18 cellular contexts compared by ENCODE assay signal in genomic region chr14:91365552-91365951, GRCh38. TPM values are rescaled to one million over a fixed set of nuclear protein-coding genes. Genes with fewer than 3 reads are reported as not detected.
DNase-seq lines count a peak whose midpoint lies in the region; ATAC-seq, FAIRE-seq and TF ChIP-seq lines count a peak whose summit lies in the region.
"Had no signal": no experiment of that assay in that cellular context is flagged by ENCODE, and none has a peak within 500 bp of the region (broad histone marks: within the 10 kb centered on the region; RNA-seq: fewer than 3 reads in every experiment).

No MANE protein-coding gene starts in this region.

- ATAC-seq in CD4-positive, alpha-beta T cell (ENCODE audit: poor library complexity), result no peak
- ATAC-seq in WTC11, result no peak
- no peak for ATAC-seq in naive B cell (ENCODE audit: low read depth in 2 of 2)
- ATAC-seq: heart left ventricle, mucosa of descending colon, Right ventricle myocardium inferior had no signal

- H3K4me1 Mint-ChIP-seq in CD4-positive, alpha-beta T cell (ENCODE audit: low read depth), result peaks cover 86% of the 10 kb centered on the region
- H3K4me1 Mint-ChIP-seq in WTC11 (peaks cover 65% of the 10 kb centered on the region), naive B cell (peaks cover 47 to 95% (median 74%) of the 10 kb centered on the region in 3 donors)

- peak overlapping the region; percentile 96 for H3K27ac Mint-ChIP-seq in CD4-positive, alpha-beta T cell
- H3K27ac Mint-ChIP-seq in WTC11 (0 out of 2 replicates have a peak overlapping the region, but pooled peaks have one; percentile 1), naive B cell (peak overlapping the region; percentile 95 to 100 (median 99))

- H3K4me3 ChIP-seq in small intestine (ENCODE audit: low read depth in 1 of 2, low read length in 2 of 2), result no peak overlapping the region
- H3K4me3 ChIP-seq: esophagus muscularis mucosa, heart left ventricle, mucosa of descending colon, testis had no signal

- no peak overlapping the region for H3K4me3 Mint-ChIP-seq in CD4-positive, alpha-beta T cell
- H3K4me3 Mint-ChIP-seq in WTC11 (no peak overlapping the region), naive B cell (peak overlapping the region in 6 of 8 donors; percentile 6 to 60 (median 18))

- DNase-seq in CD4-positive, alpha-beta T cell, result no peak
- DNase-seq in GM18507 (ENCODE audit: extremely low spot score, insufficient read length, low read depth) (no peak), WTC11 (ENCODE audit: low spot score) (no peak), naive B cell (no peak), NCI-H2227 (lab: John Stamatoyannopoulos, UW; ENCODE audit: unreplicated experiment) (no peak), small intestine (no peak), DMS114 treated with DMSO at 0.1 percent for 48 hours (lab: John Stamatoyannopoulos, UW; ENCODE audit: unreplicated experiment) (no peak)
- DNase-seq: anterior cingulate cortex; cortex of kidney; heart left ventricle; NCI-H2029 treated with DMSO at 0.1 percent for 48 hours; NCI-H82; stimulated activated CD4-positive, alpha-beta T cell treated with anti-CD3 and anti-CD28 coated beads, Interleukin-15, amount 100 ng/mL, for 24 hours; testis had no signal

- H3K27me3 Mint-ChIP-seq in CD4-positive, alpha-beta T cell, result no peaks in the 10 kb centered on the region
- no peaks in the 10 kb centered on the region for H3K27me3 Mint-ChIP-seq in WTC11 (ENCODE audit: low read depth)
- H3K27me3 Mint-ChIP-seq in naive B cell, result no peaks in the 10 kb centered on the region

- intact Hi-C loops in CD4-positive, alpha-beta T cell (cut with DNase I, micrococcal nuclease), result no loop called here

- no peak for TF ChIP-seq CTCF in CD4-positive, alpha-beta T cell (IDR thresholded peaks at IDR 0.05)
- TF ChIP-seq CTCF in WTC11 (IDR thresholded peaks at IDR 0.05), result no peak

- H3K27ac ChIP-seq in CD4-positive, alpha-beta T cell (ENCODE audit: low read depth, low read length), result peak overlapping the region; percentile 80
- H3K27ac ChIP-seq in small intestine (ENCODE audit: low read depth in 1 of 2, low read length in 1 of 2), result no peak overlapping the region
- H3K27ac ChIP-seq: C4-2B, esophagus muscularis mucosa, heart left ventricle, testis had no signal

- peaks cover 42% of the 10 kb centered on the region for H3K36me3 Mint-ChIP-seq in CD4-positive, alpha-beta T cell (ENCODE audit: low read depth)
- H3K36me3 Mint-ChIP-seq in WTC11 (no peaks in the 10 kb centered on the region), naive B cell (no peaks in the 10 kb centered on the region)

- peaks cover 0 to 9% of the 10 kb centered on the region in 2 donors for H3K4me1 ChIP-seq in small intestine (ENCODE audit: control insufficient read depth in 2 of 2, insufficient read depth in 1 of 2, low read depth in 1 of 2, low read length in 1 of 2)

- POLR2A ChIA-PET in CD4-positive, alpha-beta T cell (lab: Charles Lee), result interaction anchor here (1.3 to 3.2 kb wide), 4 partner anchors 9 to 50 kb away, joined by 6 to 13 read pairs (median 8); no protein-coding TSS in a partner anchor
- POLR2A ChIA-PET in WTC11 (lab: Charles Lee), result no interaction called here

- FAIRE-seq in GM18507 (lab: Jason Lieb, UNC) (peak; percentile 41), small intestine (lab: Jason Lieb, UNC) (no peak)

- CTCF ChIA-PET in CD4-positive, alpha-beta T cell (lab: Charles Lee), result interaction anchor here (0.9 to 2.1 kb wide), 3 partner anchors 10 to 53 kb away, joined by 3 to 7 read pairs (median 4); no protein-coding TSS in a partner anchor
- CTCF ChIA-PET in WTC11 (lab: Charles Lee), result interaction anchor here (8.9 kb wide), 1 partner anchor 11 kb away, joined by 44 read pairs; no protein-coding TSS in a partner anchor

- no peaks in the 10 kb centered on the region for H3K9me3 Mint-ChIP-seq in CD4-positive, alpha-beta T cell
- H3K9me3 Mint-ChIP-seq in WTC11, result no peaks in the 10 kb centered on the region
- no peaks in the 10 kb centered on the region for H3K9me3 Mint-ChIP-seq in naive B cell

- H3K36me3 ChIP-seq in small intestine (ENCODE audit: control insufficient read depth in 2 of 2, insufficient read depth in 2 of 2, low read length in 2 of 2), result no peaks in the 10 kb centered on the region
- H3K36me3 ChIP-seq: esophagus muscularis mucosa, heart left ventricle had no signal

- WGBS in small intestine, 3 donors, result 67 to 79% (median 74%) methylated on average over 6 of the region's 6 CpGs

- H3K9me3 ChIP-seq in CD4-positive, alpha-beta T cell (ENCODE audit: control insufficient read depth, low read length), result no peaks in the 10 kb centered on the region
- no peaks in the 10 kb centered on the region for H3K9me3 ChIP-seq in small intestine (ENCODE audit: control insufficient read depth, low read depth)
- H3K9me3 ChIP-seq: esophagus muscularis mucosa, heart left ventricle, mucosa of descending colon, testis had no signal

- H3K27me3 ChIP-seq in CD4-positive, alpha-beta T cell (ENCODE audit: control insufficient read depth, insufficient read depth, low read length), result no peaks in the 10 kb centered on the region
- H3K27me3 ChIP-seq in small intestine (ENCODE audit: control insufficient read depth in 2 of 2, insufficient read depth in 2 of 2, low read length in 2 of 2), result no peaks in the 10 kb centered on the region
- H3K27me3 ChIP-seq: testis had no signal

TF ChIP-seq in WTC11, 78 proteins besides CTCF, POLR2A, EP300 and RAD21 (continues in another document):
- TF ChIP-seq AFF4 (CRISPR knock-in tag; IDR thresholded peaks at IDR 0.05; ENCODE audit: borderline replicate concordance) (no peak), ZNF138 (CRISPR knock-in tag; conservative IDR thresholded peaks at IDR 0.05) (no peak), RELA (CRISPR knock-in tag; IDR thresholded peaks at IDR 0.05; ENCODE audit: borderline replicate concordance) (no peak), NFYB (CRISPR knock-in tag; conservative IDR thresholded peaks at IDR 0.05; ENCODE audit: low read depth) (no peak), JAZF1 (CRISPR knock-in tag; IDR thresholded peaks at IDR 0.05) (no peak)
- TF ChIP-seq, protein P1, sequence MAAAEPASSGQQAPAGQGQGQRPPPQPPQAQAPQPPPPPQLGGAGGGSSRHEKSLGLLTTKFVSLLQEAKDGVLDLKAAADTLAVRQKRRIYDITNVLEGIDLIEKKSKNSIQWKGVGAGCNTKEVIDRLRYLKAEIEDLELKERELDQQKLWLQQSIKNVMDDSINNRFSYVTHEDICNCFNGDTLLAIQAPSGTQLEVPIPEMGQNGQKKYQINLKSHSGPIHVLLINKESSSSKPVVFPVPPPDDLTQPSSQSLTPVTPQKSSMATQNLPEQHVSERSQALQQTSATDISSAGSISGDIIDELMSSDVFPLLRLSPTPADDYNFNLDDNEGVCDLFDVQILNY (CRISPR knock-in tag; IDR thresholded peaks at IDR 0.05), result no peak
- TF ChIP-seq, protein P2, sequence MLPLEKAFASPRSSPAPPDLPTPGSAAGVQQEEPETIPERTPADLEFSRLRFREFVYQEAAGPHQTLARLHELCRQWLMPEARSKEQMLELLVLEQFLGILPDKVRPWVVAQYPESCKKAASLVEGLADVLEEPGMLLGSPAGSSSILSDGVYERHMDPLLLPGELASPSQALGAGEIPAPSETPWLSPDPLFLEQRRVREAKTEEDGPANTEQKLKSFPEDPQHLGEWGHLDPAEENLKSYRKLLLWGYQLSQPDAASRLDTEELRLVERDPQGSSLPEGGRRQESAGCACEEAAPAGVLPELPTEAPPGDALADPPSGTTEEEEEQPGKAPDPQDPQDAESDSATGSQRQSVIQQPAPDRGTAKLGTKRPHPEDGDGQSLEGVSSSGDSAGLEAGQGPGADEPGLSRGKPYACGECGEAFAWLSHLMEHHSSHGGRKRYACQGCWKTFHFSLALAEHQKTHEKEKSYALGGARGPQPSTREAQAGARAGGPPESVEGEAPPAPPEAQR (CRISPR knock-in tag; IDR thresholded peaks at IDR 0.05), result no peak

RNA-seq across cellular contexts. Expression of gene CCDC88C, which starts 52.1 kb away (rescaled TPM):
- 100 to 1,000 TPM; 269 to 287 TPM for total RNA-seq in CD4-positive, alpha-beta T cell
- 46.4 to 64.8 TPM (median 46.6 TPM) in 3 replicates for total RNA-seq in WTC11 (2021)
- polyA plus RNA-seq in naive B cell (ENCODE audit: low read depth in 6 of 6), result 10 to 100 TPM; 13.5 to 35.0 (median 15.8) TPM
- 10 to 100 TPM; 13.2 to 20.5 (median 16.1) TPM for polyA plus RNA-seq in small intestine

Comparison
In these comparisons a context has a peak if more than half of its experiments do, and no peak if none do; other contexts are left out.
1. H3K27ac Mint-ChIP-seq: peak in every context shown above with its lines; median percentile 99 in naive B cell; 96 in CD4-positive, alpha-beta T cell; 1 in WTC11.
2. H3K4me3 Mint-ChIP-seq: peak in naive B cell (6 of 8); none in CD4-positive, alpha-beta T cell (single experiment) and WTC11 (single experiment).